ENCODE assay signal across 9 cellular contexts in genomic region chr5:96743805-96744559, GRCh38.
DNase-seq lines count a peak whose midpoint lies in the region; ATAC-seq, FAIRE-seq and TF ChIP-seq lines count a peak whose summit lies in the region.
"Had no signal": no experiment of that assay in that cellular context is flagged by ENCODE, and none has a peak within 500 bp of the region (broad histone marks: within the 10 kb centered on the region; RNA-seq: fewer than 3 reads in every experiment).

No MANE protein-coding gene starts in this region.

- no peaks in the 10 kb centered on the region for H3K23me2 ChIP-seq in H9 (ENCODE audit: insufficient read length, low read depth, low read length, poor library complexity, severe bottlenecking)

- FAIRE-seq in keratinocyte (lab: Jason Lieb, UNC) = no peak

- no peak overlapping the region for H3K14ac ChIP-seq in H9 (ENCODE audit: insufficient read depth, low read length)

- no peak overlapping the region for H2BK12ac ChIP-seq in H9 (ENCODE audit: insufficient read length, low read depth, low read length)

- H3K4me3 ChIP-seq in keratinocyte (ENCODE audit: control insufficient read depth in 2 of 3, extremely low read depth in 1 of 3, insufficient read depth in 2 of 3, low read depth in 1 of 3, low read length in 3 of 3) = no peak overlapping the region
- no peak overlapping the region for H3K4me3 ChIP-seq in thyroid gland (replicated peaks in 1 of 3)

- intact Hi-C loops in thyroid gland (cut with DNase I) = no loop called here

- no peaks in the 10 kb centered on the region for H3K79me1 ChIP-seq in H9 (ENCODE audit: insufficient read depth, low read depth, low read length, poor library complexity, severe bottlenecking)

- no peak overlapping the region for H2BK20ac ChIP-seq in H9 (ENCODE audit: low read depth, low read length, poor library complexity, severe bottlenecking)

- H3K79me2 ChIP-seq in keratinocyte (ENCODE audit: control insufficient read depth, insufficient read depth, low read length) (no peaks in the 10 kb centered on the region), H9 (ENCODE audit: insufficient read depth, low read length) (no peaks in the 10 kb centered on the region)

- no peak for TF ChIP-seq CTCF in keratinocyte (optimal IDR thresholded peaks at IDR 0.05 in 1 of 3, IDR thresholded peaks at IDR 0.05 in 1 of 3, conservative IDR thresholded peaks at IDR 0.05 in 1 of 3; ENCODE audit: extremely low read depth in 1 of 3, insufficient read depth in 2 of 3, low read length in 3 of 3)
- TF ChIP-seq CTCF in thyroid gland (IDR thresholded peaks at IDR 0.05) = no peak
- TF ChIP-seq CTCF in H9 (conservative IDR thresholded peaks at IDR 0.05) = no peak

- no peaks in the 10 kb centered on the region for H4K20me1 ChIP-seq in keratinocyte (ENCODE audit: control insufficient read depth, extremely low read depth, insufficient read depth, low read length)
- H4K20me1 ChIP-seq in H9 (ENCODE audit: control insufficient read depth, insufficient read depth, insufficient read length) = no peaks in the 10 kb centered on the region

- no peak overlapping the region for H2BK15ac ChIP-seq in H9 (ENCODE audit: low read depth, low read length)

- H3K9me3 Mint-ChIP-seq in activated naive CD4-positive, alpha-beta T cell treated with anti-CD3 and anti-CD28 coated beads, Interleukin-2, amount 50 U/mL, for 24 hours = no peaks in the 10 kb centered on the region
- no peaks in the 10 kb centered on the region for H3K9me3 Mint-ChIP-seq in activated naive CD4-positive, alpha-beta T cell treated with anti-CD3 and anti-CD28 coated beads, Interleukin-2, amount 10 ng/mL, durations not matched to agents 7 days and 5 days
- peaks cover 4% of the 10 kb centered on the region for H3K9me3 Mint-ChIP-seq in activated T-helper 17 cell treated with anti-CD3 and anti-CD28 coated beads, Interleukin-2, amount 50 U/mL, for 72 hours
- H3K9me3 Mint-ChIP-seq in H9 = no peaks in the 10 kb centered on the region

- dilution Hi-C loops in keratinocyte (cut with MboI; ENCODE audit: extremely low pct_ligation_motif_present, low sequenced_read_pairs) = no loop called here

- peaks cover 12% of the 10 kb centered on the region for H3K4me1 Mint-ChIP-seq in activated naive CD4-positive, alpha-beta T cell treated with anti-CD3 and anti-CD28 coated beads, Interleukin-2, amount 50 U/mL, for 24 hours
- H3K4me1 Mint-ChIP-seq in activated naive CD4-positive, alpha-beta T cell treated with anti-CD3 and anti-CD28 coated beads, Interleukin-2, amount 10 ng/mL, durations not matched to agents 7 days and 5 days = peaks cover 3% of the 10 kb centered on the region
- H3K4me1 Mint-ChIP-seq in activated T-helper 17 cell treated with anti-CD3 and anti-CD28 coated beads, Interleukin-2, amount 50 U/mL, for 72 hours = peaks cover 16% of the 10 kb centered on the region
- peaks cover 11% of the 10 kb centered on the region in 2 experiments for H3K4me1 Mint-ChIP-seq in H9

- H3K9me3 ChIP-seq in keratinocyte (ENCODE audit: control insufficient read depth, low read depth, low read length) (no peaks in the 10 kb centered on the region), thyroid gland (no peaks in the 10 kb centered on the region), H9 (ENCODE audit: control insufficient read depth, low read depth, low read length) (no peaks in the 10 kb centered on the region)

- TF ChIP-seq POLR2A in thyroid gland (IDR thresholded peaks at IDR 0.05) = no peak

- H3K4me3 Mint-ChIP-seq in activated naive CD4-positive, alpha-beta T cell treated with anti-CD3 and anti-CD28 coated beads, Interleukin-2, amount 50 U/mL, for 24 hours = no peak overlapping the region
- H3K4me3 Mint-ChIP-seq in activated naive CD4-positive, alpha-beta T cell treated with anti-CD3 and anti-CD28 coated beads, Interleukin-2, amount 10 ng/mL, durations not matched to agents 7 days and 5 days = no peak overlapping the region
- peak overlapping the region; percentile 57 for H3K4me3 Mint-ChIP-seq in activated T-helper 17 cell treated with anti-CD3 and anti-CD28 coated beads, Interleukin-2, amount 50 U/mL, for 72 hours
- H3K4me3 Mint-ChIP-seq in H9 = no peak overlapping the region

- H3K27me3 ChIP-seq in keratinocyte (ENCODE audit: control insufficient read depth, extremely low read depth, insufficient read depth, low read length) (no peaks in the 10 kb centered on the region), thyroid gland (no peaks in the 10 kb centered on the region), H9 (ENCODE audit: insufficient read depth, low read length) (no peaks in the 10 kb centered on the region)

- H4K8ac ChIP-seq in H9 (replicated peaks; ENCODE audit: insufficient read length, low read depth, low read length) = no peak overlapping the region

- peaks cover 16% of the 10 kb centered on the region for H3K36me3 Mint-ChIP-seq in activated naive CD4-positive, alpha-beta T cell treated with anti-CD3 and anti-CD28 coated beads, Interleukin-2, amount 50 U/mL, for 24 hours
- H3K36me3 Mint-ChIP-seq in activated naive CD4-positive, alpha-beta T cell treated with anti-CD3 and anti-CD28 coated beads, Interleukin-2, amount 10 ng/mL, durations not matched to agents 7 days and 5 days = peaks cover 61% of the 10 kb centered on the region
- H3K36me3 Mint-ChIP-seq in activated T-helper 17 cell treated with anti-CD3 and anti-CD28 coated beads, Interleukin-2, amount 50 U/mL, for 72 hours (ENCODE audit: low read depth) = peaks cover 100% of the 10 kb centered on the region
- peaks cover 3 to 23% (median 11%) of the 10 kb centered on the region in 3 experiments for H3K36me3 Mint-ChIP-seq in H9 (ENCODE audit: insufficient read depth in 1 of 3, low read depth in 3 of 3)

- no peak overlapping the region for H3K23ac ChIP-seq in H9 (ENCODE audit: insufficient read length, low read depth, low read length)

- H3K4me2 ChIP-seq in keratinocyte (ENCODE audit: control insufficient read depth, extremely low read depth, insufficient read depth, low read depth, low read length) (no peak overlapping the region), H9 (ENCODE audit: insufficient read depth, insufficient read length, low read length) (no peak overlapping the region)

- H3K27ac ChIP-seq in keratinocyte (ENCODE audit: control insufficient read depth, insufficient read depth, low read length) (peak overlapping the region; percentile 10), thyroid gland (peak overlapping the region in 2 of 3 donors; percentile 29 to 35), H9 (ENCODE audit: insufficient read length, low read depth, low read length) (no peak overlapping the region)

- H2AFZ ChIP-seq in keratinocyte (ENCODE audit: control insufficient read depth, low read length) (no peak overlapping the region), H9 (ENCODE audit: low read length) (no peak overlapping the region)

- H3K27ac Mint-ChIP-seq in activated naive CD4-positive, alpha-beta T cell treated with anti-CD3 and anti-CD28 coated beads, Interleukin-2, amount 50 U/mL, for 24 hours = peak overlapping the region; percentile 62
- no peak overlapping the region for H3K27ac Mint-ChIP-seq in activated naive CD4-positive, alpha-beta T cell treated with anti-CD3 and anti-CD28 coated beads, Interleukin-2, amount 10 ng/mL, durations not matched to agents 7 days and 5 days
- H3K27ac Mint-ChIP-seq in activated T-helper 17 cell treated with anti-CD3 and anti-CD28 coated beads, Interleukin-2, amount 50 U/mL, for 72 hours = peak overlapping the region; percentile 89
- H3K27ac Mint-ChIP-seq in H9 = peak overlapping the region in 1 of 3 experiments; percentile 80; a peak in 4 of 7 replicates

- ATAC-seq in activated T-helper 17 cell treated with anti-CD3 and anti-CD28 coated beads, Interleukin-2, amount 50 U/mL, for 72 hours (replicated peaks) = peak; percentile 63
- ATAC-seq in GM21529 (IDR thresholded peaks at IDR 0.05; ENCODE audit: unreplicated experiment) = no peak

- H3K56ac ChIP-seq in H9 (ENCODE audit: insufficient read length, low read depth, low read length) = no peak overlapping the region

- H3K27me3 Mint-ChIP-seq in activated naive CD4-positive, alpha-beta T cell treated with anti-CD3 and anti-CD28 coated beads, Interleukin-2, amount 50 U/mL, for 24 hours = no peaks in the 10 kb centered on the region
- no peaks in the 10 kb centered on the region for H3K27me3 Mint-ChIP-seq in activated naive CD4-positive, alpha-beta T cell treated with anti-CD3 and anti-CD28 coated beads, Interleukin-2, amount 10 ng/mL, durations not matched to agents 7 days and 5 days
- H3K27me3 Mint-ChIP-seq in activated T-helper 17 cell treated with anti-CD3 and anti-CD28 coated beads, Interleukin-2, amount 50 U/mL, for 72 hours = no peaks in the 10 kb centered on the region
- no peaks in the 10 kb centered on the region for H3K27me3 Mint-ChIP-seq in H9 (ENCODE audit: low read depth)

- WGBS in thyroid gland, 2 donors = 94 to 95% methylated on average over 9 of the region's 9 CpGs
- no CpG with 5 or more reads among the region's 9 CpGs for WGBS in H9 (ENCODE audit: extremely low coverage, insufficient read length, low lambda C conversion rate)

- H2BK120ac ChIP-seq in H9 (ENCODE audit: low read depth, low read length, poor library complexity, severe bottlenecking) = no peak overlapping the region

- H4K5ac ChIP-seq in H9 (ENCODE audit: insufficient read length, low read depth, low read length) = no peak overlapping the region

- H3K4ac ChIP-seq in H9 (ENCODE audit: low read depth, low read length) = no peak overlapping the region

- no peak overlapping the region for H3T11ph ChIP-seq in H9 (ENCODE audit: low read length)

- H3K18ac ChIP-seq in H9 (ENCODE audit: insufficient read length, low read depth, low read length) = no peak overlapping the region

- no peak overlapping the region for H2BK5ac ChIP-seq in H9 (ENCODE audit: insufficient read length, low read length)

- H4K91ac ChIP-seq in H9 (ENCODE audit: insufficient read length, low read depth, low read length) = no peak overlapping the region

- H3K36me3 ChIP-seq in keratinocyte (ENCODE audit: control insufficient read depth in 2 of 2, extremely low read depth in 1 of 2, insufficient read depth in 2 of 2, low read length in 2 of 2) (peaks cover 46 to 49% of the 10 kb centered on the region in 2 experiments), thyroid gland (peaks cover 45 to 56% of the 10 kb centered on the region in 2 donors)

- H3K9ac ChIP-seq in keratinocyte (ENCODE audit: control insufficient read depth, extremely low read depth, insufficient read depth, low read length) (no peak overlapping the region), H9 (ENCODE audit: extremely low read depth, insufficient read length, low read length) (no peak overlapping the region)

- no peak for DNase-seq in activated naive CD4-positive, alpha-beta T cell treated with anti-CD3 and anti-CD28 coated beads, Interleukin-2, amount 10 ng/mL, durations not matched to agents 7 days and 5 days
- DNase-seq in keratinocyte (ENCODE audit: low read depth, low spot score) = no peak
- no peak for DNase-seq in thyroid gland
- DNase-seq in NCI-H1930 (lab: John Stamatoyannopoulos, UW) = no peak
- no peak for DNase-seq in H9
- DNase-seq: central memory CD4-positive, alpha-beta T cell had no signal

- H2AK5ac ChIP-seq in H9 (ENCODE audit: insufficient read length, low read length) = no peak overlapping the region

- H3K9me1 ChIP-seq in keratinocyte (ENCODE audit: control insufficient read depth, extremely low read depth, insufficient read depth, low read length) = no peaks in the 10 kb centered on the region

- H3K4me1 ChIP-seq in keratinocyte (ENCODE audit: control insufficient read depth, extremely low read depth, insufficient read depth, low read length) = peaks cover 5% of the 10 kb centered on the region
- H3K4me1 ChIP-seq in thyroid gland = peaks cover 0 to 4% of the 10 kb centered on the region in 2 donors
- no peaks in the 10 kb centered on the region; the same call in 1 of the 2 replicates for H3K4me1 ChIP-seq in H9 (ENCODE audit: insufficient read depth, low read length)

- CTCF ChIA-PET in activated naive CD4-positive, alpha-beta T cell treated with anti-CD3 and anti-CD28 coated beads, Interleukin-2, amount 10 ng/mL, durations not matched to agents 7 days and 5 days (lab: Charles Lee) = interaction anchor here (0.9 to 2.6 kb wide), 4 partner anchors 8 to 418 kb away, joined by 3 to 9 read pairs (median 4); no protein-coding TSS in a partner anchor
